8 cellular contexts compared by ENCODE assay signal in genomic region chr2:96143848-96144480, GRCh38. TPM values are rescaled to one million over a fixed set of nuclear protein-coding genes. Genes with fewer than 3 reads are reported as not detected.
DNase-seq lines count a peak whose midpoint lies in the region; ATAC-seq and TF ChIP-seq lines count a peak whose summit lies in the region.

No MANE protein-coding gene starts in this region.

- no peak for ATAC-seq in naive thymus-derived CD8-positive, alpha-beta T cell
- ATAC-seq in HG03175 (IDR thresholded peaks at IDR 0.05; ENCODE audit: unreplicated experiment): no peak

- H3K79me2 ChIP-seq in PC-9 (ENCODE audit: low read depth): peaks cover 12% of the 10 kb centered on the region; the same call in 1 of the 2 replicates

- H3K9me2 ChIP-seq in PC-9 (ENCODE audit: insufficient read depth): no peaks in the 10 kb centered on the region

- H3K27me3 ChIP-seq in right atrium auricular region (no peaks in the 10 kb centered on the region), PC-9 (ENCODE audit: insufficient read depth, low read depth) (no peaks in the 10 kb centered on the region), brain microvascular endothelial cell (replicated peaks) (no peaks in the 10 kb centered on the region), A673 (replicated peaks; ENCODE audit: insufficient read depth, low read depth, low read length, poor library complexity) (no peaks in the 10 kb centered on the region)

- DNase-seq in cardiac septum (ENCODE audit: low spot score): peak; percentile 53
- DNase-seq in right atrium auricular region (ENCODE audit: low spot score): no peak
- peak; percentile 49 to 55 for DNase-seq in PC-9
- DNase-seq in brain microvascular endothelial cell: no peak
- peak in 8 of 10 donors; percentile 33 to 73 (median 56) for DNase-seq in naive thymus-derived CD8-positive, alpha-beta T cell
- no peak for DNase-seq in SW 1271 (lab: John Stamatoyannopoulos, UW)
- DNase-seq in A673 (ENCODE audit: low spot score): no peak

- H2AFZ ChIP-seq in PC-9: peak overlapping the region; percentile 88

- POLR2A ChIA-PET in PC-9 (lab: Charles Lee; ENCODE audit: unreplicated experiment) (no interaction called here), A673 (lab: Charles Lee; ENCODE audit: low non-redundant PET) (no interaction called here)
- POLR2A ChIA-PET in naive thymus-derived CD8-positive, alpha-beta T cell (lab: Charles Lee): interaction anchor here (0.6 to 18.2 kb wide), 6 partner anchors 16 to 394 kb away, joined by 3 to 373 read pairs (median 6); partner anchors contain the start of gene STARD7

- peaks cover 0 to 26% (median 7%) of the 10 kb centered on the region in 3 donors for H3K36me3 Mint-ChIP-seq in naive thymus-derived CD8-positive, alpha-beta T cell

- in situ Hi-C loops in brain microvascular endothelial cell (cut with HindIII; ENCODE audit: low pct_ligation_motif_present, low sequenced_read_pairs): no loop called here

- TF ChIP-seq CTCF in right atrium auricular region (IDR thresholded peaks at IDR 0.05) (no peak), PC-9 (conservative IDR thresholded peaks at IDR 0.05) (peak; percentile 67; the same call in 1 of the 2 replicates), brain microvascular endothelial cell (IDR thresholded peaks at IDR 0.05; ENCODE audit: low read depth, low read length, missing control alignments) (peak; percentile 29), A673 (conservative IDR thresholded peaks at IDR 0.05; ENCODE audit: low read depth, low read length) (no peak)

- no peaks in the 10 kb centered on the region for H4K20me1 ChIP-seq in PC-9 (ENCODE audit: insufficient read depth)

- H3K4me3 ChIP-seq in right atrium auricular region (peak overlapping the region in 1 of 2 donors; percentile 55), PC-9 (peak overlapping the region; percentile 73), brain microvascular endothelial cell (ENCODE audit: low read depth, low read length) (no peak overlapping the region), A673 (ENCODE audit: low read depth, low read length, poor library complexity, severe bottlenecking) (no peak overlapping the region)

- peak overlapping the region; percentile 92 for H3K4me2 ChIP-seq in PC-9

- TSS peak; percentile 47 for BruUV-seq in PC-9 (replicated peaks; lab: Mats Ljungman, UMichigan)
- no TSS peak for BruUV-seq in A673 (replicated peaks; lab: Mats Ljungman, UMichigan)

- H3K4me1 ChIP-seq in right atrium auricular region (peaks cover 0 to 47% of the 10 kb centered on the region in 2 donors), PC-9 (replicated peaks; ENCODE audit: insufficient read depth) (peaks cover 18% of the 10 kb centered on the region), A673 (ENCODE audit: insufficient read depth, low read length, poor library complexity, severe bottlenecking) (peaks cover 9% of the 10 kb centered on the region)

- peak overlapping the region; percentile 91 to 97 (median 95) for H3K4me3 Mint-ChIP-seq in naive thymus-derived CD8-positive, alpha-beta T cell

- intact Hi-C loops in cardiac septum (cut with DNase I) (loop anchor here (2.0 kb wide), 1 partner anchor 65 kb away; the partner anchor contains the start of gene STARD7), PC-9 (cut with micrococcal nuclease; ENCODE audit: unreplicated experiment) (loop anchor here (2.0 kb wide), 1 partner anchor 65 kb away; the partner anchor contains the start of gene STARD7), A673 (cut with micrococcal nuclease; ENCODE audit: unreplicated experiment) (no loop called here)

- no peak overlapping the region for H3K27ac ChIP-seq in right atrium auricular region
- H3K27ac ChIP-seq in PC-9: no peak overlapping the region
- no peak overlapping the region for H3K27ac ChIP-seq in brain microvascular endothelial cell
- H3K27ac ChIP-seq in A673 (ENCODE audit: low read depth, low read length, poor library complexity, severe bottlenecking): no peak overlapping the region

- H3K9me3 ChIP-seq in right atrium auricular region (no peaks in the 10 kb centered on the region), PC-9 (ENCODE audit: insufficient read depth, low read depth) (no peaks in the 10 kb centered on the region), A673 (ENCODE audit: low read depth, low read length, poor library complexity, severe bottlenecking) (no peaks in the 10 kb centered on the region)

- peaks cover 27 to 72% (median 62%) of the 10 kb centered on the region in 4 donors for H3K4me1 Mint-ChIP-seq in naive thymus-derived CD8-positive, alpha-beta T cell

- CTCF ChIA-PET in PC-9 (lab: Charles Lee) (no interaction called here), A673 (lab: Charles Lee) (interaction anchor here (1.5 kb wide), 1 partner anchor 30 kb away, joined by 3 read pairs; no protein-coding TSS in a partner anchor)

- peak overlapping the region; percentile 88 to 100 (median 98) for H3K27ac Mint-ChIP-seq in naive thymus-derived CD8-positive, alpha-beta T cell

- H3K36me3 ChIP-seq in right atrium auricular region: no peaks in the 10 kb centered on the region
- H3K36me3 ChIP-seq in PC-9 (ENCODE audit: low read depth): no peaks in the 10 kb centered on the region; the same call in 1 of the 2 replicates
- no peaks in the 10 kb centered on the region for H3K36me3 ChIP-seq in brain microvascular endothelial cell (replicated peaks)
- no peaks in the 10 kb centered on the region for H3K36me3 ChIP-seq in A673 (ENCODE audit: insufficient read depth, low read length, poor library complexity, severe bottlenecking)

- peaks cover 0 to 2% (median 0%) of the 10 kb centered on the region in 9 donors for H3K9me3 Mint-ChIP-seq in naive thymus-derived CD8-positive, alpha-beta T cell

- H3K27me3 Mint-ChIP-seq in naive thymus-derived CD8-positive, alpha-beta T cell: peaks cover 0 to 1% (median 0%) of the 10 kb centered on the region in 5 donors

- peaks cover 20% of the 10 kb centered on the region; the same call in 1 of the 2 replicates for H3F3A ChIP-seq in PC-9 (ENCODE audit: insufficient read depth, low read depth)

RNA-seq across cellular contexts. Expression of gene DUSP2, which starts 1.3 kb away (rescaled TPM):
- total RNA-seq in cardiac septum (1.3 TPM), right atrium auricular region (1 to 10 TPM; 4.0 to 9.0 TPM), PC-9 (2021) (4.0 and 5.2 TPM in 2 replicates), A673 (2021) (0.50 and 1.4 TPM in 2 replicates)
- 10 to 100 TPM; 31.5 to 36.5 TPM for total RNA-seq in naive thymus-derived CD8-positive, alpha-beta T cell
- polyA plus RNA-seq in naive thymus-derived CD8-positive, alpha-beta T cell: 100 to 1,000 TPM in 1 of 3 donors, 10 to 100 TPM in 2; 24.3 to 459 (median 60.7) TPM

RNA-seq across cellular contexts. Expression of gene ASTL, which starts 5.7 kb away (rescaled TPM):
- not detected for total RNA-seq in cardiac septum
- total RNA-seq in right atrium auricular region: not detected
- total RNA-seq in PC-9 (2021): not detected in 2 replicates
- 1 to 10 TPM; 5.3 to 6.8 TPM for total RNA-seq in naive thymus-derived CD8-positive, alpha-beta T cell
- polyA plus RNA-seq in naive thymus-derived CD8-positive, alpha-beta T cell: under 1 TPM in 2 of 3 donors, not detected in 1; 0.50 to 0.64 TPM
- total RNA-seq in A673 (2021): not detected in 2 replicates

RNA-seq across cellular contexts. Expression of gene ADRA2B, which starts 27.6 kb away (rescaled TPM):
- 5.5 TPM for total RNA-seq in cardiac septum
- 1 to 10 TPM in 1 of 2 donors, under 1 TPM in 1; 0.47 to 1.4 TPM for total RNA-seq in right atrium auricular region
- total RNA-seq in PC-9 (2021): 0.26 and 0.55 TPM in 2 replicates
- under 1 TPM in 1 of 2 experiments, not detected in 1; 0.22 TPM for total RNA-seq in naive thymus-derived CD8-positive, alpha-beta T cell
- not detected for polyA plus RNA-seq in naive thymus-derived CD8-positive, alpha-beta T cell
- 0.11 TPM in 1 of 2 replicates, not detected in the other for total RNA-seq in A673 (2021)

Comparison
In these comparisons a context has a peak if more than half of its experiments do, and no peak if none do; other contexts are left out.
1. DNase-seq: peak in cardiac septum (single experiment), PC-9 (2 of 2) and naive thymus-derived CD8-positive, alpha-beta T cell (8 of 10); none in right atrium auricular region (single experiment), brain microvascular endothelial cell (single experiment), SW 1271 (0 of 2) and A673 (single experiment).
2. CTCF ChIP-seq: peak in PC-9 (single experiment) and brain microvascular endothelial cell (single experiment); none in right atrium auricular region (0 of 2) and A673 (single experiment).